In the genomic region with DNA sequence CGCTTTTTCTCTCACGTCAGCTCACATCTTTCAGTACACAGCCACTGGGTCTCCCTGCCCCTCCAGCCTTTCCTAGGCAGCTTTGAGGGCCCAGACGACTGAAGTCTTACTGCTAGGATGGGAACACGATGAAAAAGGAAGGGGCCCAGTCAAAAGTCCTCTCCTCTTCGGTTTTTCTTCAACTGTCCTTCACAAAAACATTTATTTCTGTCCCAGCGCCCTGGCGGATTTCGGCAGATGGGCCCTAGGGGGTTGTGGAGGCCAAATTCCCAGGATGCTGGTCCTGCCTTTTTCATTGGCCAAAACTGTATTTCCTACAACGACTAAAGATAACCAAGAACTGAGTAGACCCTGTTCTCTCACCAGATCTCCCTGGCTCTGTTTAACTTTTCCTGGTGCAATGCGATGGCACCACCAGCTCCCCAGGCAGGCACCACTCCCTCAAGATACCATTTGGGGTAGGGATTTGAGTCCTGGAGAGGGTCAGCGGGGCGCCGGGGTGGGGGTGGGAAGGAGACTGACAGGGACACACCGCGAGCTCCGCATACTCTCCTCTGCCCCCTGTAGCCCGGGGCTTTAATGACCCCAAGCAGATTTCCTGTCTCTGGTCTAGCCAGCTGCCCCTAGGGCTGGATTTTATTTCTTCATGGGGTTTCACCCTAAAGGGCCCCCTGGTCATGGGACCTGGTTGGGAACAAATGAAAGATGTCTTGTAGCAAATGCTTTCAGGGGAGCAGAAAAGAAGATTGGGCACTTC, we compare ENCODE assay signal across 8 cellular contexts. TPM values are rescaled to one million over a fixed set of nuclear protein-coding genes. Genes with fewer than 3 reads are reported as not detected.
DNase-seq lines count a peak whose midpoint lies in the region; ATAC-seq and TF ChIP-seq lines count a peak whose summit lies in the region.

No MANE protein-coding gene starts in this region.

- DNase-seq in GM23338 (ENCODE audit: low spot score): peak; percentile 72
- DNase-seq in activated T-cell treated with anti-CD3 and anti-CD28 coated beads, Interleukin-2, amount 50 U/mL, for 72 hours: peak in 1 of 2 donors; percentile 19
- DNase-seq in right cardiac atrium: no peak
- no peak for DNase-seq in stimulated activated effector memory CD8-positive, alpha-beta T cell treated with anti-CD3 and anti-CD28 coated beads, Interleukin-12 subunit alpha, Interleukin-12 subunit beta, amount 100 ng/mL, for 72 hours (ENCODE audit: low spot score in 2 of 2)
- no peak for DNase-seq in T1000 (lab: John Stamatoyannopoulos, UW)

- H3K4me1 Mint-ChIP-seq in GM23338: peaks cover 32% of the 10 kb centered on the region
- H3K4me1 Mint-ChIP-seq in activated T-cell treated with anti-CD3 and anti-CD28 coated beads, Interleukin-2, amount 50 U/mL, for 72 hours (ENCODE audit: low read depth): peaks cover 32% of the 10 kb centered on the region
- peaks cover 28% of the 10 kb centered on the region for H3K4me1 Mint-ChIP-seq in stimulated activated effector memory CD8-positive, alpha-beta T cell treated with anti-CD3 and anti-CD28 coated beads, Interleukin-12 subunit alpha, Interleukin-12 subunit beta, amount 100 ng/mL, for 72 hours

- H3K9me3 ChIP-seq in right cardiac atrium (ENCODE audit: control insufficient read depth, low read length): no peaks in the 10 kb centered on the region

- no peak overlapping the region for H3K27ac Mint-ChIP-seq in GM23338
- H3K27ac Mint-ChIP-seq in activated T-cell treated with anti-CD3 and anti-CD28 coated beads, Interleukin-2, amount 50 U/mL, for 72 hours: no peak overlapping the region
- H3K27ac Mint-ChIP-seq in stimulated activated effector memory CD8-positive, alpha-beta T cell treated with anti-CD3 and anti-CD28 coated beads, Interleukin-12 subunit alpha, Interleukin-12 subunit beta, amount 100 ng/mL, for 72 hours: no peak overlapping the region

- no peak overlapping the region for H3K27ac ChIP-seq in GM23338 (ENCODE audit: low read depth)
- no peak overlapping the region for H3K27ac ChIP-seq in right cardiac atrium (ENCODE audit: low read length)

- peak overlapping the region; percentile 94 for H2AFZ ChIP-seq in GM23338

- 17% methylated on average over 17 of the region's 17 CpGs for WGBS in right cardiac atrium

- H3K4me3 ChIP-seq in GM23338: peak overlapping the region; percentile 59
- H3K4me3 ChIP-seq in right cardiac atrium (ENCODE audit: low read length): peak overlapping the region; percentile 25

- TF ChIP-seq CTCF in GM23338 (conservative IDR thresholded peaks at IDR 0.05; ENCODE audit: low read depth in 2 of 2): peak; percentile 47 to 54

- peak overlapping the region; percentile 65 for H3K4me3 Mint-ChIP-seq in GM23338
- peak overlapping the region; percentile 69 to 76 for H3K4me3 Mint-ChIP-seq in activated T-cell treated with anti-CD3 and anti-CD28 coated beads, Interleukin-2, amount 50 U/mL, for 72 hours
- peak overlapping the region; percentile 52 for H3K4me3 Mint-ChIP-seq in stimulated activated effector memory CD8-positive, alpha-beta T cell treated with anti-CD3 and anti-CD28 coated beads, Interleukin-12 subunit alpha, Interleukin-12 subunit beta, amount 100 ng/mL, for 72 hours

- peaks cover 100% of the 10 kb centered on the region for H3K27me3 ChIP-seq in GM23338 (ENCODE audit: insufficient read depth)
- H3K27me3 ChIP-seq in right cardiac atrium (ENCODE audit: control insufficient read depth, insufficient read depth): no peaks in the 10 kb centered on the region

- peaks cover 21% of the 10 kb centered on the region; the same call in 1 of the 2 replicates for H3F3A ChIP-seq in GM23338 (replicated peaks; ENCODE audit: low read depth)

- 0 out of 2 replicates have a peak, but pooled peaks cover 4% of the 10 kb centered on the region for H3K9me2 ChIP-seq in GM23338 (ENCODE audit: insufficient read depth)

- H3K9me3 Mint-ChIP-seq in GM23338: peaks cover 6% of the 10 kb centered on the region; the same call in 2 of the 3 replicates
- no peaks in the 10 kb centered on the region for H3K9me3 Mint-ChIP-seq in activated T-cell treated with anti-CD3 and anti-CD28 coated beads, Interleukin-2, amount 50 U/mL, for 72 hours
- no peaks in the 10 kb centered on the region for H3K9me3 Mint-ChIP-seq in stimulated activated effector memory CD8-positive, alpha-beta T cell treated with anti-CD3 and anti-CD28 coated beads, Interleukin-12 subunit alpha, Interleukin-12 subunit beta, amount 100 ng/mL, for 72 hours

- H3K27me3 Mint-ChIP-seq in GM23338 (ENCODE audit: insufficient read depth, low read depth, poor library complexity): peaks cover 91% of the 10 kb centered on the region
- peaks cover 92% of the 10 kb centered on the region for H3K27me3 Mint-ChIP-seq in activated T-cell treated with anti-CD3 and anti-CD28 coated beads, Interleukin-2, amount 50 U/mL, for 72 hours (ENCODE audit: low read depth)

- no peaks in the 10 kb centered on the region for H3K79me2 ChIP-seq in GM23338 (replicated peaks; ENCODE audit: insufficient read depth)

- H3K36me3 ChIP-seq in GM23338 (ENCODE audit: insufficient read depth): no peaks in the 10 kb centered on the region

- H3K36me3 Mint-ChIP-seq in GM23338 (ENCODE audit: low read depth): peaks cover 3% of the 10 kb centered on the region; the same call in 1 of the 3 replicates
- no peaks in the 10 kb centered on the region for H3K36me3 Mint-ChIP-seq in activated T-cell treated with anti-CD3 and anti-CD28 coated beads, Interleukin-2, amount 50 U/mL, for 72 hours (ENCODE audit: insufficient read depth in 2 of 2)
- H3K36me3 Mint-ChIP-seq in stimulated activated effector memory CD8-positive, alpha-beta T cell treated with anti-CD3 and anti-CD28 coated beads, Interleukin-12 subunit alpha, Interleukin-12 subunit beta, amount 100 ng/mL, for 72 hours: no peaks in the 10 kb centered on the region

- ATAC-seq in GM23338 (peak; percentile 6), right cardiac atrium (no peak), HG02588 (IDR thresholded peaks at IDR 0.05; ENCODE audit: unreplicated experiment) (no peak), HG03025 (IDR thresholded peaks at IDR 0.05; ENCODE audit: low FRiP score, unreplicated experiment) (no peak), HG03469 (IDR thresholded peaks at IDR 0.05; ENCODE audit: unreplicated experiment) (no peak)
- no peak for ATAC-seq in activated T-cell treated with anti-CD3 and anti-CD28 coated beads, Interleukin-2, amount 50 U/mL, for 72 hours (replicated peaks in 1 of 2)
- ATAC-seq in stimulated activated effector memory CD8-positive, alpha-beta T cell treated with anti-CD3 and anti-CD28 coated beads, Interleukin-12 subunit alpha, Interleukin-12 subunit beta, amount 100 ng/mL, for 72 hours: no peak

- H3K4me2 ChIP-seq in GM23338: peak overlapping the region; percentile 87

- intact Hi-C loops in right cardiac atrium (cut with DNase I): no loop called here

- H3K4me1 ChIP-seq in GM23338 (ENCODE audit: insufficient read depth) (peaks cover 32% of the 10 kb centered on the region), right cardiac atrium (ENCODE audit: control insufficient read depth, insufficient read depth, low read length) (peaks cover 4% of the 10 kb centered on the region)

- peaks cover 8% of the 10 kb centered on the region for H4K20me1 ChIP-seq in GM23338 (replicated peaks; ENCODE audit: insufficient read depth)

TF ChIP-seq in GM23338, 12 proteins besides CTCF, POLR2A, EP300 and RAD21:
- TF ChIP-seq EZH2 (IDR thresholded peaks at IDR 0.05; ENCODE audit: low read depth, unreplicated experiment) (peak; percentile 90), ZNF331 (CRISPR knock-in tag; IDR thresholded peaks at IDR 0.05; ENCODE audit: low read depth) (no peak), POLR2AphosphoS5 (IDR thresholded peaks at IDR 0.05; ENCODE audit: low read depth) (no peak), EZH2phosphoT487 (IDR thresholded peaks at IDR 0.05; ENCODE audit: unreplicated experiment) (no peak)
- TF ChIP-seq, protein P1, sequence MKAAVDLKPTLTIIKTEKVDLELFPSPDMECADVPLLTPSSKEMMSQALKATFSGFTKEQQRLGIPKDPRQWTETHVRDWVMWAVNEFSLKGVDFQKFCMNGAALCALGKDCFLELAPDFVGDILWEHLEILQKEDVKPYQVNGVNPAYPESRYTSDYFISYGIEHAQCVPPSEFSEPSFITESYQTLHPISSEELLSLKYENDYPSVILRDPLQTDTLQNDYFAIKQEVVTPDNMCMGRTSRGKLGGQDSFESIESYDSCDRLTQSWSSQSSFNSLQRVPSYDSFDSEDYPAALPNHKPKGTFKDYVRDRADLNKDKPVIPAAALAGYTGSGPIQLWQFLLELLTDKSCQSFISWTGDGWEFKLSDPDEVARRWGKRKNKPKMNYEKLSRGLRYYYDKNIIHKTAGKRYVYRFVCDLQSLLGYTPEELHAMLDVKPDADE (IDR thresholded peaks at IDR 0.05): no peak

RNA-seq across cellular contexts. Expression of gene SIX2, which starts 7.4 kb away (rescaled TPM):
- 0.31 and 0.87 TPM in 2 replicates for total RNA-seq in GM23338 (2014; rRNA removed; shearing (Covaris generic))
- polyA plus RNA-seq in GM23338 (2016; fragmentation: Nextera tagmentation; extraction: Ambion mirVana): 1.1 and 1.3 TPM in 2 replicates
- total RNA-seq in activated T-cell treated with anti-CD3 and anti-CD28 coated beads, Interleukin-2, amount 50 U/mL, for 72 hours: under 1 TPM in 1 of 2 donors, not detected in 1; 0.12 TPM
- under 1 TPM; 0.31 to 0.65 (median 0.48) TPM for total RNA-seq in right cardiac atrium
- 0.77 TPM for polyA plus RNA-seq in right cardiac atrium
